29 cellular contexts compared by ENCODE assay signal in genomic region chr16:55710466-55710865, GRCh38. TPM values are rescaled to one million over a fixed set of nuclear protein-coding genes. Genes with fewer than 3 reads are reported as not detected.
DNase-seq lines count a peak whose midpoint lies in the region; ATAC-seq, FAIRE-seq and TF ChIP-seq lines count a peak whose summit lies in the region.
"Had no signal": no experiment of that assay in that cellular context is flagged by ENCODE, and none has a peak within 500 bp of the region (broad histone marks: within the 10 kb centered on the region; RNA-seq: fewer than 3 reads in every experiment).

No MANE protein-coding gene starts in this region.

- TF ChIP-seq POLR2A in A549 (IDR thresholded peaks at IDR 0.05; ENCODE audit: low read length), result no peak
- no peak for TF ChIP-seq POLR2A in GM12891 (IDR thresholded peaks at IDR 0.05; ENCODE audit: low read depth, low read length)
- TF ChIP-seq POLR2A in suprapubic skin (IDR thresholded peaks at IDR 0.05), result no peak

- no peaks in the 10 kb centered on the region for H3K9me3 ChIP-seq in A549
- H3K9me3 ChIP-seq in suprapubic skin, result no peaks in the 10 kb centered on the region
- H3K9me3 ChIP-seq: right atrium auricular region had no signal

- H3K4me1 ChIP-seq in A549, result no peaks in the 10 kb centered on the region
- no peaks in the 10 kb centered on the region for H3K4me1 ChIP-seq in suprapubic skin
- H3K4me1 ChIP-seq: right atrium auricular region had no signal

- H3K4me3 ChIP-seq in A549 (no peak overlapping the region), suprapubic skin (no peak overlapping the region)
- H3K4me3 ChIP-seq: right atrium auricular region had no signal

- H3K27ac ChIP-seq in A549 (no peak overlapping the region), suprapubic skin (no peak overlapping the region)
- H3K27ac ChIP-seq: right atrium auricular region had no signal

- no peak for TF ChIP-seq RAD21 in A549 (conservative IDR thresholded peaks at IDR 0.05 in 1 of 2, IDR thresholded peaks at IDR 0.05 in 1 of 2)
- no peak for TF ChIP-seq RAD21 in Ishikawa (IDR thresholded peaks at IDR 0.05; ENCODE audit: low read depth)

- CTCF ChIA-PET in A549 (lab: Yijun Ruan, JAX), result interaction anchor here (0.9 to 26.4 kb wide), 8 partner anchors 9 to 608 kb away, joined by 3 to 554 read pairs (median 5); no protein-coding TSS in a partner anchor

- FAIRE-seq in A549 (lab: Jason Lieb, UNC) (no peak), GM12891 (lab: Jason Lieb, UNC) (no peak)
- FAIRE-seq: endometrium had no signal

- no peak for ATAC-seq in A549

- TF ChIP-seq EP300 in A549 (IDR thresholded peaks at IDR 0.05), result no peak
- TF ChIP-seq EP300 in Ishikawa (IDR thresholded peaks at IDR 0.05; ENCODE audit: borderline replicate concordance), result no peak
- no peak for TF ChIP-seq EP300 in suprapubic skin (IDR thresholded peaks at IDR 0.05)

- WGBS in A549 (ENCODE audit: missing lambda C conversion rate), result 64% methylated on average over 2 of the region's 2 CpGs
- WGBS in suprapubic skin, result 41% methylated on average over 2 of the region's 2 CpGs

- no peak for DNase-seq in A549 (ENCODE audit: low read depth in 1 of 2, low spot score in 1 of 2)
- DNase-seq in T47D (ENCODE audit: low read depth in 1 of 2, low spot score in 1 of 2), result peak; percentile 41 to 75
- DNase-seq in iPS-NIHi7 (ENCODE audit: extremely low spot score), result peak; percentile 56
- DNase-seq in GM12891 (ENCODE audit: insufficient read length, low spot score), result no peak
- no peak for DNase-seq in ecto neural progenitor cell (ENCODE audit: low spot score)
- DNase-seq in HPDE6-E6E7 (ENCODE audit: extremely low spot score), result no peak
- no peak for DNase-seq in suprapubic skin (ENCODE audit: low spot score in 2 of 2)
- DNase-seq: ACHN; activated CD4-positive, alpha-beta memory T cell treated with anti-CD3 and anti-CD28 coated beads, Interleukin-2, amount 10 ng/mL, durations not matched to agents 7 days and 5 days; activated CD4-positive, CD25-positive, alpha-beta regulatory T cell; activated naive CD4-positive, alpha-beta T cell treated with Interleukin-2 at 50 U/mL for 16 hours; activated T-cell treated with anti-CD3 and anti-CD28 coated beads, Interleukin-2, amount 50 U/mL, for 1 hour; anterior cingulate cortex; C1 segment of cervical spinal cord; DMS 273 treated with DMSO at 0.1 percent for 48 hours; HFFc6; hippocampal formation; IMR-90; kidney glomerular epithelial cell; NCI-H1048; NCI-H2081; NCI-H510A; SHP77 treated with DMSO at 0.1 percent for 48 hours; T-helper 2 cell had no signal

- in situ Hi-C loops in T47D (cut with HindIII; ENCODE audit: low pct_unique_long_range_greater_than_20kb, low sequenced_read_pairs), result no loop called here

- TF ChIP-seq CTCF in A549 (IDR thresholded peaks at IDR 0.05) (no peak), suprapubic skin (IDR thresholded peaks at IDR 0.05) (no peak)

- H3K36me3 ChIP-seq in suprapubic skin, result no peaks in the 10 kb centered on the region
- H3K36me3 ChIP-seq: right atrium auricular region had no signal

- no peak overlapping the region for H3K4me2 ChIP-seq in A549

- H3K27me3 ChIP-seq in suprapubic skin, result peaks cover 5% of the 10 kb centered on the region
- H3K27me3 ChIP-seq: right atrium auricular region had no signal

- POLR2A ChIA-PET in A549 (lab: Yijun Ruan, JAX), result no interaction called here

TF ChIP-seq in A549, 52 proteins besides CTCF, POLR2A, EP300 and RAD21:
- TF ChIP-seq, protein P1, sequence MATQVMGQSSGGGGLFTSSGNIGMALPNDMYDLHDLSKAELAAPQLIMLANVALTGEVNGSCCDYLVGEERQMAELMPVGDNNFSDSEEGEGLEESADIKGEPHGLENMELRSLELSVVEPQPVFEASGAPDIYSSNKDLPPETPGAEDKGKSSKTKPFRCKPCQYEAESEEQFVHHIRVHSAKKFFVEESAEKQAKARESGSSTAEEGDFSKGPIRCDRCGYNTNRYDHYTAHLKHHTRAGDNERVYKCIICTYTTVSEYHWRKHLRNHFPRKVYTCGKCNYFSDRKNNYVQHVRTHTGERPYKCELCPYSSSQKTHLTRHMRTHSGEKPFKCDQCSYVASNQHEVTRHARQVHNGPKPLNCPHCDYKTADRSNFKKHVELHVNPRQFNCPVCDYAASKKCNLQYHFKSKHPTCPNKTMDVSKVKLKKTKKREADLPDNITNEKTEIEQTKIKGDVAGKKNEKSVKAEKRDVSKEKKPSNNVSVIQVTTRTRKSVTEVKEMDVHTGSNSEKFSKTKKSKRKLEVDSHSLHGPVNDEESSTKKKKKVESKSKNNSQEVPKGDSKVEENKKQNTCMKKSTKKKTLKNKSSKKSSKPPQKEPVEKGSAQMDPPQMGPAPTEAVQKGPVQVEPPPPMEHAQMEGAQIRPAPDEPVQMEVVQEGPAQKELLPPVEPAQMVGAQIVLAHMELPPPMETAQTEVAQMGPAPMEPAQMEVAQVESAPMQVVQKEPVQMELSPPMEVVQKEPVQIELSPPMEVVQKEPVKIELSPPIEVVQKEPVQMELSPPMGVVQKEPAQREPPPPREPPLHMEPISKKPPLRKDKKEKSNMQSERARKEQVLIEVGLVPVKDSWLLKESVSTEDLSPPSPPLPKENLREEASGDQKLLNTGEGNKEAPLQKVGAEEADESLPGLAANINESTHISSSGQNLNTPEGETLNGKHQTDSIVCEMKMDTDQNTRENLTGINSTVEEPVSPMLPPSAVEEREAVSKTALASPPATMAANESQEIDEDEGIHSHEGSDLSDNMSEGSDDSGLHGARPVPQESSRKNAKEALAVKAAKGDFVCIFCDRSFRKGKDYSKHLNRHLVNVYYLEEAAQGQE (IDR thresholded peaks at IDR 0.05), result peak; percentile 86
- TF ChIP-seq HOXB5 (CRISPR knock-in tag; IDR thresholded peaks at IDR 0.05), result no peak

TF ChIP-seq in Ishikawa, 13 proteins besides CTCF, POLR2A, EP300 and RAD21:
- TF ChIP-seq NFIC (IDR thresholded peaks at IDR 0.05), result no peak
- TF ChIP-seq, protein P1 (IDR thresholded peaks at IDR 0.05; ENCODE audit: low read depth), result peak; percentile 88

TF ChIP-seq in GM12891, 5 proteins besides CTCF, POLR2A, EP300 and RAD21:
- TF ChIP-seq POU2F2 (IDR thresholded peaks at IDR 0.05; ENCODE audit: low read depth, low read length), result no peak
- TF ChIP-seq POLR2AphosphoS5 (IDR thresholded peaks at IDR 0.05; ENCODE audit: low read depth, low read length), result no peak
- TF ChIP-seq SPI1 (IDR thresholded peaks at IDR 0.05; ENCODE audit: low read depth, low read length), result no peak
- no peak for TF ChIP-seq PAX5 (IDR thresholded peaks at IDR 0.05; ENCODE audit: insufficient read depth, low read length, severe bottlenecking)
- TF ChIP-seq TAF1 (IDR thresholded peaks at IDR 0.05; ENCODE audit: low read depth, low read length), result no peak

RNA-seq across cellular contexts. Expression of gene SLC6A2, which starts 54.7 kb away (rescaled TPM):
- polyA plus RNA-seq in A549 (2011; rRNA removed) (not detected in 2 replicates), A549 (2017; fragmentation: RNase III; extraction: RNeasy Plus Mini Kit Qiagen cat#74134 plus additional on column Dnase treatment) (not detected in 3 replicates)
- polyA plus RNA-seq in A549 (2012; cell fraction: cytosol; rRNA removed), result not detected in 2 replicates
- 0.05 TPM in 1 of 2 replicates, not detected in the other for polyA plus RNA-seq in A549 (2012; cell fraction: nucleus; rRNA removed)
- not detected in 2 replicates for polyA minus RNA-seq in A549 (2011; rRNA and poly(A)+ RNA removed)
- not detected for polyA plus RNA-seq in GM12891 (2012; ENCODE audit: low read depth, missing spikeins)
- 10 to 100 TPM; 18.4 to 30.2 (median 23.0) TPM for total RNA-seq in suprapubic skin
- total RNA-seq: activated CD4-positive, alpha-beta memory T cell treated with anti-CD3 and anti-CD28 coated beads, Interleukin-2, amount 10 ng/mL, durations not matched to agents 7 days and 5 days; fibroblast of villous mesenchyme; HFFc6; IMR-90; neural crest cell; right atrium auricular region had no signal
- polyA plus RNA-seq: IMR-90 had no signal

Comparison
In these comparisons a context has a peak if more than half of its experiments do, and no peak if none do; other contexts are left out.
1. DNase-seq: peak in T47D (2 of 2) and iPS-NIHi7 (single experiment); none in A549 (0 of 2), GM12891 (single experiment), ecto neural progenitor cell (single experiment), HPDE6-E6E7 (single experiment) and suprapubic skin (0 of 2).